27 cellular contexts compared by ENCODE assay signal in genomic region chr22:43466710-43467109, GRCh38. TPM values are rescaled to one million over a fixed set of nuclear protein-coding genes. Genes with fewer than 3 reads are reported as not detected.
"Had no signal": no experiment of that assay in that cellular context is flagged by ENCODE, and none has a peak within 500 bp of the region (broad histone marks: within the 10 kb centered on the region; RNA-seq: fewer than 3 reads in every experiment).

No MANE protein-coding gene starts in this region.

- H3K36me3 ChIP-seq: ascending aorta, brain microvascular endothelial cell, breast epithelium had no signal

- H3K4me1 ChIP-seq: ascending aorta, breast epithelium had no signal

- ATAC-seq: activated CD8-positive, alpha-beta T cell treated with anti-CD3 and anti-CD28 coated beads for 36 hours; activated naive CD8-positive, alpha-beta T cell treated with anti-CD3 and anti-CD28 coated beads, Interleukin-2, amount 50 U/mL, for 24 hours had no signal

- H3K4me3 ChIP-seq: ascending aorta, breast epithelium had no signal

- H3K27me3 ChIP-seq: ascending aorta, brain microvascular endothelial cell had no signal

- H3K9me3 ChIP-seq: ascending aorta had no signal

- H3K27ac ChIP-seq: ascending aorta, brain microvascular endothelial cell, breast epithelium, VCaP had no signal

- DNase-seq: activated B cell treated with CpG ODN at 0.5 μM for 24 hours; activated CD4-positive, alpha-beta T cell treated with anti-CD3 and anti-CD28 coated beads for 4 hours; activated CD4-positive, alpha-beta T cell treated with anti-CD3 and anti-CD28 coated beads, Interleukin-2, amount 10 ng/mL, durations not matched to agents 24 days and 14 days; activated CD4-positive, alpha-beta T cell treated with anti-CD3 and anti-CD28 coated beads, Interleukin-2, amount 50 U/mL, for 1 hour; activated CD4-positive, alpha-beta T cell treated with anti-CD3 and anti-CD28 coated beads, Interleukin-2, amount 50 U/mL, for 4 hours; activated CD4-positive, CD25-positive, alpha-beta regulatory T cell treated with anti-CD3 and anti-CD28 coated beads, Interleukin-2, amount 50 U/mL, for 72 hours; activated CD8-positive, alpha-beta memory T cell treated with anti-CD3 and anti-CD28 coated beads, Interleukin-2, amount 50 U/mL, for 48 hours; activated CD8-positive, alpha-beta T cell treated with anti-CD3 and anti-CD28 coated beads for 36 hours; activated effector memory CD4-positive, alpha-beta T cell treated with Interleukin-2 at 50 U/mL for 16 hours; activated gamma-delta T cell; activated naive CD4-positive, alpha-beta T cell treated with anti-CD3 and anti-CD28 coated beads, Interleukin-2, amount 10 ng/mL, durations not matched to agents 7 days and 5 days; activated naive CD4-positive, alpha-beta T cell treated with Interleukin-2 at 50 U/mL for 16 hours; activated naive CD8-positive, alpha-beta T cell treated with anti-CD3 and anti-CD28 coated beads, Interleukin-2, amount 10 ng/mL, durations not matched to agents 7 days and 5 days; activated naive CD8-positive, alpha-beta T cell treated with anti-CD3 and anti-CD28 coated beads, Interleukin-2, amount 50 U/mL, for 24 hours; activated T-cell treated with anti-CD3 and anti-CD28 coated beads, Interleukin-2, amount 50 U/mL, for 24 hours; activated T-cell treated with anti-CD3 and anti-CD28 coated beads, Interleukin-2, amount 50 U/mL, for 48 hours; brain microvascular endothelial cell; cerebellar nuclear complex; SW 1271; T-helper 1 cell; T-helper 2 cell; T-helper 9 cell had no signal

RNA-seq across cellular contexts. Expression of gene MPPED1, which starts 54.9 kb away (rescaled TPM):
- total RNA-seq: activated B cell treated with CpG ODN at 0.5 μM for 24 hours; activated CD4-positive, alpha-beta T cell treated with anti-CD3 and anti-CD28 coated beads, Interleukin-2, amount 10 ng/mL, durations not matched to agents 24 days and 14 days; activated CD8-positive, alpha-beta memory T cell treated with anti-CD3 and anti-CD28 coated beads for 36 hours; activated CD8-positive, alpha-beta T cell treated with anti-CD3 and anti-CD28 coated beads for 36 hours; activated naive CD8-positive, alpha-beta T cell treated with anti-CD3 and anti-CD28 coated beads, Interleukin-2, amount 10 ng/mL, durations not matched to agents 7 days and 5 days; activated T-helper 2 cell treated with anti-CD3 and anti-CD28 coated beads, Interferon-gamma antibody, Interleukin-2, Interleukin-4, amounts not matched to agents 10 μg/mL and 5 μg/mL and 100 μg/mL, durations not matched to agents 14 hours and 24 hours and 36 hours; ascending aorta had no signal
